Comparison of ENCODE assay signal across 7 cellular contexts in the genomic region with DNA sequence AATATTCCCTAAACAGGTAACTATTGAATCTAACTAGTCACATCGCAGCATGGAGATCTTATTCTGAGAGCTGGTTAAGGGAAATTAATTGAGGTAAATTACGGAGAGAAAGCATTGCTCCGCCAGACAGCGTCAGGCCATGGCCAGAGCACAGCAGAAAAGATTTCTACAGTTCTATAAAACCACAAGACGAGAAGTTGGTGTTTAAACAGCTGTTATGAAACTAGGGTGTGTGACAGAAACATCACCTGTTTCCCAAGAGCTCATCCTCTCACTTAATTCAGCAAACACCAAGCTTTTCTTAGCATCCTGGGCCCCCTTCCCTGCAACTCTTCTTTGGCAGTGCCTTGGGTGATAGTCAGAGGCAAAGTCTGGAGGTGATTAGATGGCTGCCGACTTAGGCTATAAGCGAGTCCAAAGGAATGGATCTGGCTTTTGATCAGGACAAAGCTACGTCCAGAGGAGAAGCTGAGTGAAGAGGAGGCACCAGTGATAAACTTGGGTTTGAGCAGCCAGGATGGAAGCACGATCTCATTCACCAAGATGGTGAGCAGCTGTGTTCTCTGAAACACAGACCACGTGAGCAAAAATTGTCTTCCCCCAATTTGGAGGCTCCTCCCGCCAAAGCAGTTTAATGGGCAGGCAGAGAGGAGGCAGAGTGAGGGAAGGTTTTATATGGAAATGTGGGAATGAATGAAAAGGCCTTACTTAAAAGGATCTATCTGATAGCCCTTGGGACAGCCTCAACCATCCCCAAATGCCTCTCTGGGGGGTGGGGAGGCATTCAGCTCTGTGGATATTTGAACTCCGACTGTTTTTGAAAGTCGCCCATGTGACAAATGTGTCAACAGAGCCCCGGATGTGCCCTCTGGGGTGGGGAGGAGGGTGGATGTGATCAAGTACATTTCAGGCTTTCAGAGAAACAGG. TPM values are rescaled to one million over a fixed set of nuclear protein-coding genes. Genes with fewer than 3 reads are reported as not detected.
DNase-seq lines count a peak whose midpoint lies in the region; ATAC-seq lines count a peak whose summit lies in the region.

No MANE protein-coding gene starts in this region.

- H3K27ac ChIP-seq in duodenal mucosa (ENCODE audit: low read depth, low read length) (peak overlapping the region; percentile 47), skeletal muscle tissue (ENCODE audit: low read depth, low read length) (peak overlapping the region; percentile 57)

- peak; percentile 38 for ATAC-seq in GM19351 (IDR thresholded peaks at IDR 0.05; ENCODE audit: unreplicated experiment)
- ATAC-seq in HG03139 (IDR thresholded peaks at IDR 0.05; ENCODE audit: unreplicated experiment) = peak; percentile 50

- H3K36me3 ChIP-seq in duodenal mucosa (ENCODE audit: control insufficient read depth in 1 of 2, insufficient read depth in 2 of 2, low read length in 2 of 2) = no peaks in the 10 kb centered on the region
- no peaks in the 10 kb centered on the region for H3K36me3 ChIP-seq in skeletal muscle tissue (ENCODE audit: control insufficient read depth in 3 of 3, insufficient read depth in 3 of 3, low read length in 3 of 3)

- peak overlapping the region in 1 of 2 donors; percentile 8 for H3K4me3 ChIP-seq in duodenal mucosa (ENCODE audit: low read depth in 1 of 2, low read length in 2 of 2)
- H3K4me3 ChIP-seq in skeletal muscle tissue (ENCODE audit: low read length in 3 of 3) = no peak overlapping the region

- H3K9ac ChIP-seq in duodenal mucosa (ENCODE audit: low read depth in 1 of 2, low read length in 2 of 2) (peak overlapping the region; percentile 12 to 25), skeletal muscle tissue (ENCODE audit: low read depth in 1 of 3, low read length in 3 of 3) (peak overlapping the region in 2 of 3 donors; percentile 12 to 23)

- H3K27me3 ChIP-seq in duodenal mucosa (ENCODE audit: control insufficient read depth in 1 of 2, insufficient read depth in 2 of 2, low read length in 2 of 2) = no peaks in the 10 kb centered on the region
- no peaks in the 10 kb centered on the region for H3K27me3 ChIP-seq in skeletal muscle tissue (ENCODE audit: control insufficient read depth in 3 of 3, insufficient read depth in 3 of 3, low read length in 3 of 3)

- H3K9me3 ChIP-seq in duodenal mucosa (ENCODE audit: control insufficient read depth in 1 of 2, low read length in 2 of 2) = no peaks in the 10 kb centered on the region
- H3K9me3 ChIP-seq in skeletal muscle tissue (ENCODE audit: control insufficient read depth in 3 of 3, low read length in 3 of 3) = no peaks in the 10 kb centered on the region

- H3K4me1 ChIP-seq in duodenal mucosa (ENCODE audit: control insufficient read depth in 1 of 2, insufficient read depth in 2 of 2, low read length in 2 of 2) (peaks cover 35 to 38% of the 10 kb centered on the region in 2 donors), skeletal muscle tissue (ENCODE audit: control insufficient read depth in 3 of 3, insufficient read depth in 3 of 3, low read length in 3 of 3) (peaks cover 7 to 14% (median 13%) of the 10 kb centered on the region in 3 donors)

- DNase-seq in T-helper 22 cell (ENCODE audit: low read depth) (peak; percentile 71), amygdala (lab: John Stamatoyannopoulos, UW) (no peak), cerebellum (ENCODE audit: low spot score) (no peak)

RNA-seq across cellular contexts. Expression of gene PKDCC, which starts 57.8 kb away (rescaled TPM):
- total RNA-seq in skeletal muscle tissue (89.2 TPM), cerebellum (30.9 TPM)
